ENCODE assay signal across 16 cellular contexts in the genomic region with DNA sequence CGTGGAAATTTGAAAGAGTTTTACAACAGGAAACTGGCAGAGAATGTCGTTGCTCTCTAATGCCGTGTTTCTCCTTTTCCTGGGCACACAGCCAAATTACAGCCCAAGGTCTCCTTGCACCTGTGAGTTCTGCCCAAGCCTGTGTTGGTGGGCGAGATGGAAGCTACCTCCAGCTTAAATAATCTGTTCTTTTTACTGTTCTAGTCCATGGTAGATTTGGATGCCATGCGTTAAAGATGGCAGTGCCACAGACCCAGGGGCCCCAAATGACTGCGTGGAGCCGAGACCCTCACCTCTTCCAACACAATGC.
A peak's percentile ranks its signal among the peaks of the same experiment; 100 is the strongest.
DNase-seq lines count a peak whose midpoint lies in the region; ATAC-seq and TF ChIP-seq lines count a peak whose summit lies in the region.
"Had no signal": no experiment of that assay in that cellular context is flagged by ENCODE, and none has a peak within 500 bp of the region (broad histone marks: within the 10 kb centered on the region; RNA-seq: fewer than 3 reads in every experiment).

No MANE protein-coding gene starts in this region.

- DNase-seq in DND-41, result peak; percentile 74
- DNase-seq in NCI-H1092 treated with DMSO at 0.1 percent for 48 hours (lab: John Stamatoyannopoulos, UW), result peak; percentile 2
- DNase-seq in RWPE1 (ENCODE audit: low spot score), result peak; percentile 38
- peak; percentile 2 for DNase-seq in kidney tubule cell (ENCODE audit: low spot score)
- no peak for DNase-seq in left lung
- DNase-seq in PC-3, result no peak
- DNase-seq: activated CD4-positive, alpha-beta T cell treated with anti-CD3 and anti-CD28 coated beads for 48 hours; activated CD8-positive, alpha-beta memory T cell treated with anti-CD3 and anti-CD28 coated beads, Interleukin-2, amount 50 U/mL, for 4 hours; cortex of kidney; gastrocnemius medialis; kidney glomerular epithelial cell; stimulated activated naive CD8-positive, alpha-beta T cell treated with anti-CD3 and anti-CD28 coated beads, Interleukin-15, amount 100 ng/mL, for 72 hours; trophoblast cell had no signal

- H3K27me3 ChIP-seq in DND-41 (ENCODE audit: insufficient read depth, low read length, poor library complexity), result no peaks in the 10 kb centered on the region
- H3K27me3 ChIP-seq in left lung, result peaks cover 0 to 32% of the 10 kb centered on the region in 2 donors
- H3K27me3 ChIP-seq in PC-3 (ENCODE audit: low read length), result peaks cover 77% of the 10 kb centered on the region
- H3K27me3 ChIP-seq: breast epithelium, gastrocnemius medialis had no signal

- no TSS peak for BruUV-seq in PC-3 (replicated peaks; lab: Mats Ljungman, UMichigan)

- no peaks in the 10 kb centered on the region for H3K9me2 ChIP-seq in PC-3 (replicated peaks; ENCODE audit: low read length)

- H3K36me3 ChIP-seq in DND-41 (ENCODE audit: insufficient read depth, low read length) (no peaks in the 10 kb centered on the region), left lung (no peaks in the 10 kb centered on the region), PC-3 (ENCODE audit: low read depth, low read length) (no peaks in the 10 kb centered on the region)
- H3K36me3 ChIP-seq: breast epithelium, gastrocnemius medialis had no signal

- H4K20me1 ChIP-seq in DND-41 (ENCODE audit: insufficient read depth, low read length) (no peaks in the 10 kb centered on the region), PC-3 (ENCODE audit: low read length) (no peaks in the 10 kb centered on the region)

- peak overlapping the region; percentile 25; the same call in 1 of the 2 replicates for H3K9ac ChIP-seq in DND-41 (ENCODE audit: low read depth, low read length)
- no peak overlapping the region for H3K9ac ChIP-seq in PC-3 (ENCODE audit: low read length)

- H3K4me1 ChIP-seq in DND-41 (ENCODE audit: insufficient read depth, low read length), result peaks cover 26% of the 10 kb centered on the region
- H3K4me1 ChIP-seq in left lung, result no peaks in the 10 kb centered on the region
- no peaks in the 10 kb centered on the region for H3K4me1 ChIP-seq in PC-3 (ENCODE audit: insufficient read depth, low read length)
- H3K4me1 ChIP-seq: breast epithelium, gastrocnemius medialis had no signal

- POLR2A ChIA-PET in RWPE1 (lab: Yijun Ruan, JAX; ENCODE audit: low non-redundant PET), result no interaction called here
- POLR2A ChIA-PET in PC-3 (lab: Charles Lee; ENCODE audit: unreplicated experiment), result no interaction called here

- H3K4me2 ChIP-seq in DND-41 (ENCODE audit: insufficient read depth, low read length) (peak overlapping the region; percentile 23; the same call in 1 of the 2 replicates), PC-3 (ENCODE audit: low read length) (no peak overlapping the region)

- H3F3A ChIP-seq in PC-3 (ENCODE audit: low read length, unreplicated experiment), result no peaks in the 10 kb centered on the region

- H3K27ac ChIP-seq in DND-41 (ENCODE audit: low read length) (peak overlapping the region; percentile 69), RWPE1 (peak overlapping the region; percentile 99), left lung (no peak overlapping the region), PC-3 (ENCODE audit: low read length) (no peak overlapping the region)
- H3K27ac ChIP-seq: gastrocnemius medialis had no signal

- no peaks in the 10 kb centered on the region for H3K9me3 ChIP-seq in DND-41 (ENCODE audit: insufficient read depth, low read length, severe bottlenecking)
- no peaks in the 10 kb centered on the region for H3K9me3 ChIP-seq in left lung
- no peaks in the 10 kb centered on the region for H3K9me3 ChIP-seq in PC-3 (ENCODE audit: low read length)
- H3K9me3 ChIP-seq: breast epithelium, gastrocnemius medialis had no signal

- H3K79me2 ChIP-seq in DND-41 (ENCODE audit: insufficient read depth, low read length) (no peaks in the 10 kb centered on the region), PC-3 (ENCODE audit: low read length) (no peaks in the 10 kb centered on the region)

- CTCF ChIA-PET in RWPE1 (lab: Yijun Ruan, JAX), result no interaction called here
- CTCF ChIA-PET in PC-3 (lab: Charles Lee), result no interaction called here

- no peak for TF ChIP-seq CTCF in DND-41 (IDR thresholded peaks at IDR 0.05; ENCODE audit: borderline replicate concordance, extremely low read depth, low read length, poor library complexity, severe bottlenecking)
- TF ChIP-seq CTCF in RWPE1 (conservative IDR thresholded peaks at IDR 0.05; ENCODE audit: low read depth), result no peak
- no peak for TF ChIP-seq CTCF in left lung (IDR thresholded peaks at IDR 0.05)
- no peak for TF ChIP-seq CTCF in PC-3 (conservative IDR thresholded peaks at IDR 0.05; ENCODE audit: low read depth, low read length)

- peak; percentile 70 for ATAC-seq in DND-41 (ENCODE audit: insufficient read depth, low read depth)
- ATAC-seq in HG03175 (IDR thresholded peaks at IDR 0.05; ENCODE audit: unreplicated experiment), result no peak
- no peak for ATAC-seq in left lung
- no peak for ATAC-seq in HG03135 (IDR thresholded peaks at IDR 0.05; ENCODE audit: unreplicated experiment)
- ATAC-seq in PC-3, result no peak
- ATAC-seq: gastrocnemius medialis; stimulated activated naive CD8-positive, alpha-beta T cell treated with anti-CD3 and anti-CD28 coated beads, Interleukin-15, amount 100 ng/mL, for 72 hours had no signal

- no peak overlapping the region for H3K4me3 ChIP-seq in DND-41 (ENCODE audit: low read depth in 1 of 2, low read length in 2 of 2)
- no peak overlapping the region for H3K4me3 ChIP-seq in left lung
- no peak overlapping the region for H3K4me3 ChIP-seq in PC-3 (ENCODE audit: low read length)
- H3K4me3 ChIP-seq: breast epithelium, gastrocnemius medialis had no signal

- H2AFZ ChIP-seq in DND-41 (ENCODE audit: low read depth, low read length) (peak overlapping the region; percentile 24; the same call in 1 of the 2 replicates), PC-3 (ENCODE audit: low read length) (no peak overlapping the region)

- intact Hi-C loops in left lung (cut with DNase I) (no loop called here), PC-3 (cut with micrococcal nuclease) (no loop called here)

Comparison
In these comparisons a context has a peak if more than half of its experiments do, and no peak if none do; other contexts are left out.
1. DNase-seq: peak in DND-41 (single experiment), NCI-H1092 treated with DMSO at 0.1 percent for 48 hours (single experiment), RWPE1 (single experiment) and kidney tubule cell (single experiment); none in left lung (0 of 2) and PC-3 (single experiment).
2. H3K27ac ChIP-seq: peak in DND-41 (single experiment) and RWPE1 (single experiment); none in left lung (0 of 2) and PC-3 (single experiment).